8 cellular contexts compared by ENCODE assay signal in the genomic region with DNA sequence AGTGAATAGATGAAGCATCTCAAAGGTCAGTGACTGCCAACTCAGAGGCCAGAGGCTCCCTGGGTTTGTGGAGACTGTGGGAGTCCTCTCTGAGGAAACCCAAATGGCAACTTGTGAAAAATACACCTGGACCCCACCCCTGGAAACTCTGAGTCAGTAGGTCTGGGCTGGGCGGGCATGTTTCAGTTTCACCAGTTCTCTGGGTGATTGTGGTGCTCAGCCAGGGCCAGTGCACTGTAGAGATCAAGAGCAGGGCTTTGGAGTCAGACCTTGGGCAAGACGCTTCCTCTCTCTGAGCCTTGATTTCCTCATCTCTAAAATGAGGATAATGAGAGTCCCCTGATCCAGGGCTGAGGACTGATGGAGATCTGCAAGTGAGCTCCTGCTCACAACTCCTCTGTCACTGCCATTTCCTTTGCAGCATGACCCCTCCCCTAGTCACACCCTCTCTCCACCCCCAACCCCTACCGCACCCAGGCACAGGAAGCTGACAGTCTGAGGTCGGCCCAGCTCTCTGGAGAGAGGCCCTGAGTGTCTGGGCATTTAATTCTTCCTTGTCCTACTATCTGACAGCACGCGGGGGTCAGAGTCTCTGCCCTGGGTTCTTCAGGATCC. TPM values are rescaled to one million over a fixed set of nuclear protein-coding genes. Genes with fewer than 3 reads are reported as not detected.
A peak's percentile ranks its signal among the peaks of the same experiment; 100 is the strongest.
DNase-seq lines count a peak whose midpoint lies in the region; ATAC-seq and TF ChIP-seq lines count a peak whose summit lies in the region.

No MANE protein-coding gene starts in this region.

- no peaks in the 10 kb centered on the region for H3K36me3 ChIP-seq in gastrocnemius medialis
- H3K36me3 ChIP-seq in thyroid gland: no peaks in the 10 kb centered on the region

- intact Hi-C loops in gastrocnemius medialis (cut with DNase I; ENCODE audit: low total_unique reads) (no loop called here), posterior vena cava (cut with DNase I) (no loop called here), thyroid gland (cut with DNase I) (no loop called here)

- 49 to 54% methylated on average over 6 of the region's 6 CpGs for WGBS in thyroid gland, 2 donors

- in situ Hi-C loops in gastrocnemius medialis (cut with MboI; ENCODE audit: low sequenced_read_pairs in 4 of 4): no loop called here

- peak; percentile 82 for DNase-seq in NAMALWA (ENCODE audit: low spot score)
- peak; percentile 92 for DNase-seq in activated CD8-positive, alpha-beta memory T cell treated with anti-CD3 and anti-CD28 coated beads for 24 hours
- peak; percentile 21 for DNase-seq in fibroblast of villous mesenchyme (ENCODE audit: low read depth)
- peak in 1 of 2 donors; percentile 30 for DNase-seq in gastrocnemius medialis
- no peak for DNase-seq in posterior vena cava (ENCODE audit: low spot score)
- DNase-seq in thyroid gland: no peak

- ATAC-seq in HG02571 (IDR thresholded peaks at IDR 0.05; ENCODE audit: unreplicated experiment): peak; percentile 81
- ATAC-seq in gastrocnemius medialis: peak; percentile 16 to 36

- TF ChIP-seq POLR2A in GM15510 (IDR thresholded peaks at IDR 0.05; ENCODE audit: borderline replicate concordance, extremely low read depth, insufficient read length): peak; percentile 52
- no peak for TF ChIP-seq POLR2A in gastrocnemius medialis (IDR thresholded peaks at IDR 0.05)
- TF ChIP-seq POLR2A in thyroid gland (IDR thresholded peaks at IDR 0.05): no peak

- peaks cover 0 to 7% of the 10 kb centered on the region in 2 donors for H3K4me1 ChIP-seq in gastrocnemius medialis
- H3K4me1 ChIP-seq in thyroid gland: peaks cover 3 to 8% of the 10 kb centered on the region in 2 donors

- no peak overlapping the region for H3K27ac ChIP-seq in gastrocnemius medialis
- H3K27ac ChIP-seq in thyroid gland: no peak overlapping the region

- no peaks in the 10 kb centered on the region for H3K27me3 ChIP-seq in gastrocnemius medialis
- no peaks in the 10 kb centered on the region for H3K27me3 ChIP-seq in thyroid gland

- TF ChIP-seq CTCF in fibroblast of villous mesenchyme (IDR thresholded peaks at IDR 0.05; ENCODE audit: insufficient read depth, low read depth, low read length) (no peak), gastrocnemius medialis (IDR thresholded peaks at IDR 0.05 in 4 of 5, conservative IDR thresholded peaks at IDR 0.05 in 1 of 5) (no peak), thyroid gland (IDR thresholded peaks at IDR 0.05) (no peak)

- H3K4me3 ChIP-seq in fibroblast of villous mesenchyme (ENCODE audit: low read depth, low read length): no peak overlapping the region
- no peak overlapping the region for H3K4me3 ChIP-seq in gastrocnemius medialis
- no peak overlapping the region for H3K4me3 ChIP-seq in thyroid gland (replicated peaks in 1 of 3)

- H3K9me3 ChIP-seq in gastrocnemius medialis (no peaks in the 10 kb centered on the region), thyroid gland (no peaks in the 10 kb centered on the region)

RNA-seq across cellular contexts. Expression of gene DEF6, which starts 5.1 kb away (rescaled TPM):
- total RNA-seq in fibroblast of villous mesenchyme (0.32 and 1.3 TPM in 2 replicates), gastrocnemius medialis (1 to 10 TPM in 1 of 4 donors, under 1 TPM in 3; 0.15 to 2.9 (median 0.68) TPM), posterior vena cava (1 to 10 TPM; 5.5 to 6.0 TPM), thyroid gland (1 to 10 TPM; 5.2 to 9.3 (median 6.0) TPM)

RNA-seq across cellular contexts. Expression of gene PPARD, which starts 39.6 kb away (rescaled TPM):
- total RNA-seq in fibroblast of villous mesenchyme: 8.2 and 8.7 TPM in 2 replicates
- total RNA-seq in gastrocnemius medialis: 10 to 100 TPM in 3 of 4 donors, 1 to 10 TPM in 1; 6.3 to 16.7 (median 12.0) TPM
- 10 to 100 TPM; 16.3 to 19.8 TPM for total RNA-seq in posterior vena cava
- total RNA-seq in thyroid gland: 10 to 100 TPM; 17.3 to 40.3 (median 35.9) TPM

RNA-seq across cellular contexts. Expression of gene ZNF76, which starts 43.2 kb away (rescaled TPM):
- total RNA-seq in fibroblast of villous mesenchyme (14.2 and 16.8 TPM in 2 replicates), gastrocnemius medialis (10 to 100 TPM; 26.1 to 35.2 (median 27.5) TPM), posterior vena cava (10 to 100 TPM; 23.1 to 29.6 TPM), thyroid gland (10 to 100 TPM; 54.3 to 81.7 (median 71.6) TPM)

Comparison
In these comparisons a context has a peak if more than half of its experiments do, and no peak if none do; other contexts are left out.
1. DNase-seq: peak in NAMALWA (single experiment), activated CD8-positive, alpha-beta memory T cell treated with anti-CD3 and anti-CD28 coated beads for 24 hours (single experiment) and fibroblast of villous mesenchyme (single experiment); none in posterior vena cava (single experiment) and thyroid gland (0 of 2).